In the genomic region with DNA sequence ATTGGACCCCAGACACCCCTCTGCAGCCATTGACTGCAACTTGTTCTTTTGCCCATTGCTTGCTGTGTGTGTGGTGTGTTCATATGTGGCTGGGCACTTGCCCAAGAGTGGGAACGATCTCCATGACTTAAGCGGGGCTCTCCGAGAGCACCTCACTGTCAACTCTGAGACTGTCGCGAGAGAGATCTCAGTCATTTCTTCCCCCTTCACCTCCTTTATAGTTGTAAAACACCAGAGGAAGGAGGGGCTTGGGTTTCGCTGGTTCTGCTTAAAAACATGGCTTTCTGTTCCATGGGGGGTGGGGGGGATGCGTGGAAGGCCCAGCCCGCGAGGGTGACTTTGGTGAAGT, we compare ENCODE assay signal across 12 cellular contexts. TPM values are rescaled to one million over a fixed set of nuclear protein-coding genes. Genes with fewer than 3 reads are reported as not detected.
DNase-seq lines count a peak whose midpoint lies in the region; ATAC-seq and TF ChIP-seq lines count a peak whose summit lies in the region.
"Had no signal": no experiment of that assay in that cellular context is flagged by ENCODE, and none has a peak within 500 bp of the region (broad histone marks: within the 10 kb centered on the region; RNA-seq: fewer than 3 reads in every experiment).

No MANE protein-coding gene starts in this region.

- no peaks in the 10 kb centered on the region for H3K36me3 ChIP-seq in CD4-positive, alpha-beta memory T cell (ENCODE audit: insufficient read depth, low read length)
- H3K36me3 ChIP-seq: brain microvascular endothelial cell had no signal

- peak overlapping the region in 4 of 7 donors; percentile 38 to 79 (median 55) for H3K27ac Mint-ChIP-seq in CD4-positive, alpha-beta memory T cell
- no peak overlapping the region for H3K27ac Mint-ChIP-seq in activated T-helper 17 cell treated with anti-CD3 and anti-CD28 coated beads, Interleukin-2, amount 50 U/mL, for 72 hours
- H3K27ac Mint-ChIP-seq in naive B cell = peak overlapping the region in 4 of 6 donors; percentile 48 to 97 (median 74)

- peaks cover 0 to under 1% (median 0%) of the 10 kb centered on the region in 8 donors for H3K9me3 Mint-ChIP-seq in CD4-positive, alpha-beta memory T cell
- no peaks in the 10 kb centered on the region for H3K9me3 Mint-ChIP-seq in activated T-helper 17 cell treated with anti-CD3 and anti-CD28 coated beads, Interleukin-2, amount 50 U/mL, for 72 hours
- no peaks in the 10 kb centered on the region for H3K9me3 Mint-ChIP-seq in naive B cell

- TF ChIP-seq POLR2A in GM18951 (IDR thresholded peaks at IDR 0.05; ENCODE audit: extremely low read depth, insufficient read depth, insufficient read length) = peak; percentile 27

- in situ Hi-C loops in GM18951 (cut with MboI; ENCODE audit: low sequenced_read_pairs, unreplicated experiment) = no loop called here

- peaks cover 23 to 55% (median 33%) of the 10 kb centered on the region in 4 donors for H3K4me1 Mint-ChIP-seq in CD4-positive, alpha-beta memory T cell
- peaks cover 19% of the 10 kb centered on the region for H3K4me1 Mint-ChIP-seq in activated T-helper 17 cell treated with anti-CD3 and anti-CD28 coated beads, Interleukin-2, amount 50 U/mL, for 72 hours
- H3K4me1 Mint-ChIP-seq in naive B cell = peaks cover 45 to 56% (median 56%) of the 10 kb centered on the region in 3 donors

- H3K4me3 Mint-ChIP-seq in CD4-positive, alpha-beta memory T cell = peak overlapping the region; percentile 75 to 89 (median 83)
- peak overlapping the region; percentile 71 for H3K4me3 Mint-ChIP-seq in activated T-helper 17 cell treated with anti-CD3 and anti-CD28 coated beads, Interleukin-2, amount 50 U/mL, for 72 hours
- peak overlapping the region; percentile 75 to 90 (median 84) for H3K4me3 Mint-ChIP-seq in naive B cell

- no peak overlapping the region for H3K4me3 ChIP-seq in CD4-positive, alpha-beta memory T cell (ENCODE audit: low read length in 2 of 2)

- POLR2A ChIA-PET in CD4-positive, alpha-beta memory T cell (lab: Charles Lee; ENCODE audit: partially characterized antibody) = interaction anchor here (0.8 to 2.7 kb wide), 2 partner anchors 14 to 30 kb away, joined by 3 to 24 read pairs; no protein-coding TSS in a partner anchor

- DNase-seq in CD4-positive, alpha-beta memory T cell = no peak
- no peak for DNase-seq in naive B cell
- no peak for DNase-seq in caudate nucleus (lab: John Stamatoyannopoulos, UW)
- DNase-seq: COR-L47 had no signal

- H3K27me3 Mint-ChIP-seq in CD4-positive, alpha-beta memory T cell = peaks cover 3 to 7% of the 10 kb centered on the region in 2 donors
- peaks cover 6% of the 10 kb centered on the region for H3K27me3 Mint-ChIP-seq in activated T-helper 17 cell treated with anti-CD3 and anti-CD28 coated beads, Interleukin-2, amount 50 U/mL, for 72 hours
- peaks cover 0 to 17% (median 0%) of the 10 kb centered on the region in 3 donors for H3K27me3 Mint-ChIP-seq in naive B cell

- H3K4me1 ChIP-seq in CD4-positive, alpha-beta memory T cell (ENCODE audit: insufficient read depth, low read length) = peaks cover 51% of the 10 kb centered on the region

- H3K9me3 ChIP-seq in CD4-positive, alpha-beta memory T cell (ENCODE audit: control insufficient read depth in 1 of 2, low read length in 2 of 2) = no peaks in the 10 kb centered on the region

- no peaks in the 10 kb centered on the region for H3K27me3 ChIP-seq in CD4-positive, alpha-beta memory T cell (ENCODE audit: insufficient read depth, low read length)

- peaks cover 9 to 12% of the 10 kb centered on the region in 2 donors for H3K36me3 Mint-ChIP-seq in CD4-positive, alpha-beta memory T cell
- H3K36me3 Mint-ChIP-seq in activated T-helper 17 cell treated with anti-CD3 and anti-CD28 coated beads, Interleukin-2, amount 50 U/mL, for 72 hours (ENCODE audit: low read depth) = peaks cover 41% of the 10 kb centered on the region
- H3K36me3 Mint-ChIP-seq in naive B cell = no peaks in the 10 kb centered on the region

- no peak for ATAC-seq in activated T-helper 17 cell treated with anti-CD3 and anti-CD28 coated beads, Interleukin-2, amount 50 U/mL, for 72 hours (replicated peaks)
- no peak for ATAC-seq in naive B cell (ENCODE audit: low read depth in 2 of 2)
- ATAC-seq in HG02840 (IDR thresholded peaks at IDR 0.05; ENCODE audit: low FRiP score, unreplicated experiment) = no peak
- ATAC-seq in HG03442 (IDR thresholded peaks at IDR 0.05; ENCODE audit: unreplicated experiment) = no peak
- no peak for ATAC-seq in GM19397 (IDR thresholded peaks at IDR 0.05; ENCODE audit: unreplicated experiment)

- CTCF ChIA-PET in CD4-positive, alpha-beta memory T cell (lab: Charles Lee; ENCODE audit: partially characterized antibody) = interaction anchor here (1.1 to 2.6 kb wide), 9 partner anchors 10 to 45 kb away, joined by 4 to 35 read pairs (median 6); no protein-coding TSS in a partner anchor

- no peak overlapping the region for H3K27ac ChIP-seq in CD4-positive, alpha-beta memory T cell (ENCODE audit: low read depth, low read length)
- no peak overlapping the region for H3K27ac ChIP-seq in caudate nucleus (ENCODE audit: low read depth, low read length)
- H3K27ac ChIP-seq: brain microvascular endothelial cell, epithelial cell of prostate had no signal

- intact Hi-C loops in CD4-positive, alpha-beta memory T cell (cut with micrococcal nuclease) = loop anchor here (5.0 kb wide), 1 partner anchor 174 kb away; no protein-coding TSS in a partner anchor

RNA-seq across cellular contexts. Expression of a gene that starts 7.4 kb away (rescaled TPM):
- not detected for total RNA-seq in CD4-positive, alpha-beta memory T cell
- under 1 TPM; 0.10 to 0.29 TPM for polyA plus RNA-seq in CD4-positive, alpha-beta memory T cell
- not detected for total RNA-seq in activated T-helper 17 cell treated with anti-CD3 and anti-CD28 coated beads, Interleukin-2, amount 50 U/mL, for 72 hours
- polyA plus RNA-seq in naive B cell (ENCODE audit: low read depth in 6 of 6) = under 1 TPM in 4 of 6 donors, not detected in 2; 0.25 to 0.58 (median 0.31) TPM
- total RNA-seq: T-helper 2 cell treated with Interferon-gamma antibody and Interleukin-4, amounts not matched to agents 100 ng/mL and 5 ng/mL, for 36 hours had no signal

RNA-seq across cellular contexts. Expression of a gene that starts 12.6 kb away (rescaled TPM):
- 10 to 100 TPM in 1 of 2 experiments, 1 to 10 TPM in 1; 9.5 to 11.5 TPM for total RNA-seq in CD4-positive, alpha-beta memory T cell
- polyA plus RNA-seq in CD4-positive, alpha-beta memory T cell = 10 to 100 TPM; 14.3 to 24.5 TPM
- 10 to 100 TPM; 23.5 to 36.1 TPM for total RNA-seq in activated T-helper 17 cell treated with anti-CD3 and anti-CD28 coated beads, Interleukin-2, amount 50 U/mL, for 72 hours
- 10 to 100 TPM in 4 of 6 donors, 1 to 10 TPM in 2; 8.1 to 28.4 (median 18.0) TPM for polyA plus RNA-seq in naive B cell (ENCODE audit: low read depth in 6 of 6)

RNA-seq across cellular contexts. Expression of a gene that starts 12.8 kb away (rescaled TPM):
- 1 to 10 TPM; 2.9 to 3.3 TPM for total RNA-seq in CD4-positive, alpha-beta memory T cell
- 1 to 10 TPM; 6.9 to 8.2 TPM for polyA plus RNA-seq in CD4-positive, alpha-beta memory T cell
- 10 to 100 TPM; 23.1 to 27.0 TPM for total RNA-seq in activated T-helper 17 cell treated with anti-CD3 and anti-CD28 coated beads, Interleukin-2, amount 50 U/mL, for 72 hours
- 10 to 100 TPM in 3 of 6 donors, 1 to 10 TPM in 3; 4.5 to 16.0 (median 11.3) TPM for polyA plus RNA-seq in naive B cell (ENCODE audit: low read depth in 6 of 6)

Comparison
In these comparisons a context has a peak if more than half of its experiments do, and no peak if none do; other contexts are left out.
1. RNA of a gene that starts 12.8 kb away (total RNA-seq): 23.1 to 27.0 TPM in activated T-helper 17 cell treated with anti-CD3 and anti-CD28 coated beads, Interleukin-2, amount 50 U/mL, for 72 hours; 2.9 to 3.3 TPM in CD4-positive, alpha-beta memory T cell; every median in the first group is over 4 times any median in the second.
2. Peak in every context shown above with its lines, with median percentiles within 50 percentile points of each other: H3K4me3 Mint-ChIP-seq.